1 cellular context compared by ENCODE assay signal in the genomic region with DNA sequence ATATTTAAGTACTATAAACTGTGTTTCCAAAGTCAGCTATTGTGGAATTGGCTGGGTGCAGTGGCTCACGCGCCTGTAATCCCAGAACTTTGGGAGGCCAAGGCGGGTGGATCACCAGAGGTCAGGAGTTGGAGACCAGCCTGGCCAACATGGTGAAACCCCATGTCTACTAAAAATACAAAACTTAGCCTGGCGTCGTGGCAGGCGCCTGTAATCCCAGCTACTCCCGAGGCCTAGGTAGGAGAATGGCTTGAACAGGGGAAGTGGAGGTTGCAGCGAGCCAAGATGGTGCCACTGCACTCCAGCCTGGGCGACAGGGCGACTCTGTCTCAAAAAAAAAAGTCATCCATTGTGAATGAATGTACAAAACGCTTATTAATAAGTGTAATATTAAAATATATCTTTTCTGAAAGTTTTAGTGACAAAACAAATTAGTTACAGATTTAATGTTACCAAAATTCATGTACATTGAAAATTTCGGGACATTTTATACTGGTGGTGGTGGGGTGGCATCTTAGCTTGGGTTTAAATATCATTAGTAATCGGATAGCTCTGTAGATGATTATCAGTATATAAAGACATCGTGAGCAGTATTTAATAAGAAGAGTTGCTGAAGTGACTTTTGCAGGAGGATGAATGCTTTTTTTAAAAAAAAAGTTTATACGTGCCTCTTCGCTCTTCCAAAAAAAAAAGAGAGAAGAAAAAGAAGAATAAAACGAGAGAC.
TF ChIP-seq lines count a peak whose summit lies in the region.

No MANE protein-coding gene starts in this region.

TF ChIP-seq in liver, 16 proteins besides CTCF, POLR2A, EP300 and RAD21 (continued from another document):
- TF ChIP-seq, protein P1, sequence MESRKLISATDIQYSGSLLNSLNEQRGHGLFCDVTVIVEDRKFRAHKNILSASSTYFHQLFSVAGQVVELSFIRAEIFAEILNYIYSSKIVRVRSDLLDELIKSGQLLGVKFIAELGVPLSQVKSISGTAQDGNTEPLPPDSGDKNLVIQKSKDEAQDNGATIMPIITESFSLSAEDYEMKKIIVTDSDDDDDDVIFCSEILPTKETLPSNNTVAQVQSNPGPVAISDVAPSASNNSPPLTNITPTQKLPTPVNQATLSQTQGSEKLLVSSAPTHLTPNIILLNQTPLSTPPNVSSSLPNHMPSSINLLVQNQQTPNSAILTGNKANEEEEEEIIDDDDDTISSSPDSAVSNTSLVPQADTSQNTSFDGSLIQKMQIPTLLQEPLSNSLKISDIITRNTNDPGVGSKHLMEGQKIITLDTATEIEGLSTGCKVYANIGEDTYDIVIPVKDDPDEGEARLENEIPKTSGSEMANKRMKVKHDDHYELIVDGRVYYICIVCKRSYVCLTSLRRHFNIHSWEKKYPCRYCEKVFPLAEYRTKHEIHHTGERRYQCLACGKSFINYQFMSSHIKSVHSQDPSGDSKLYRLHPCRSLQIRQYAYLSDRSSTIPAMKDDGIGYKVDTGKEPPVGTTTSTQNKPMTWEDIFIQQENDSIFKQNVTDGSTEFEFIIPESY (IDR thresholded peaks at IDR 0.05): no peak
- TF ChIP-seq NR2F2 (IDR thresholded peaks at IDR 0.05) (no peak), SP1 (IDR thresholded peaks at IDR 0.05) (no peak)
TF ChIP-seq in liver: peak in this region for 0.
